In the genomic region with DNA sequence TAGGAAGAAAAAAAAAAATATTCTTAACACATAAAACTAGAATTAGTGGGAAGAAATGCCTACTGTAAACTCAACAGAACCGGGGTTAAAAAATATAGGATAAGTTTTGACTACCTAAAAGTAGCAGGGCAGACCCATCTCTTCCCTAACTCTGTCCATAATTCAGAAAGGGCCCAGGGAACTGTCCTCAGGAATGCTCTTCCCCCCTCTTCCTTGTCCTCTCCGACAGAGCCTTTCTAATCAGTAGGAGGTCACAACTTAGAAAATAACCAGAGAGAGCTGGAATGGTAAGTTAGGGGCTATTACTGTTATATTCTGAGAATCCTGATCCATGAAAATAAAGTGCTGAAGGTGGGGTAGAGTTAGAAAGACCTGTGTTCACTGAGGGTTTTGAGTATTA, we compare ENCODE assay signal across 1 cellular context.
TF ChIP-seq lines count a peak whose summit lies in the region.

No MANE protein-coding gene starts in this region.

TF ChIP-seq in GM23338, 12 proteins besides CTCF, POLR2A, EP300 and RAD21:
- TF ChIP-seq, protein P1, sequence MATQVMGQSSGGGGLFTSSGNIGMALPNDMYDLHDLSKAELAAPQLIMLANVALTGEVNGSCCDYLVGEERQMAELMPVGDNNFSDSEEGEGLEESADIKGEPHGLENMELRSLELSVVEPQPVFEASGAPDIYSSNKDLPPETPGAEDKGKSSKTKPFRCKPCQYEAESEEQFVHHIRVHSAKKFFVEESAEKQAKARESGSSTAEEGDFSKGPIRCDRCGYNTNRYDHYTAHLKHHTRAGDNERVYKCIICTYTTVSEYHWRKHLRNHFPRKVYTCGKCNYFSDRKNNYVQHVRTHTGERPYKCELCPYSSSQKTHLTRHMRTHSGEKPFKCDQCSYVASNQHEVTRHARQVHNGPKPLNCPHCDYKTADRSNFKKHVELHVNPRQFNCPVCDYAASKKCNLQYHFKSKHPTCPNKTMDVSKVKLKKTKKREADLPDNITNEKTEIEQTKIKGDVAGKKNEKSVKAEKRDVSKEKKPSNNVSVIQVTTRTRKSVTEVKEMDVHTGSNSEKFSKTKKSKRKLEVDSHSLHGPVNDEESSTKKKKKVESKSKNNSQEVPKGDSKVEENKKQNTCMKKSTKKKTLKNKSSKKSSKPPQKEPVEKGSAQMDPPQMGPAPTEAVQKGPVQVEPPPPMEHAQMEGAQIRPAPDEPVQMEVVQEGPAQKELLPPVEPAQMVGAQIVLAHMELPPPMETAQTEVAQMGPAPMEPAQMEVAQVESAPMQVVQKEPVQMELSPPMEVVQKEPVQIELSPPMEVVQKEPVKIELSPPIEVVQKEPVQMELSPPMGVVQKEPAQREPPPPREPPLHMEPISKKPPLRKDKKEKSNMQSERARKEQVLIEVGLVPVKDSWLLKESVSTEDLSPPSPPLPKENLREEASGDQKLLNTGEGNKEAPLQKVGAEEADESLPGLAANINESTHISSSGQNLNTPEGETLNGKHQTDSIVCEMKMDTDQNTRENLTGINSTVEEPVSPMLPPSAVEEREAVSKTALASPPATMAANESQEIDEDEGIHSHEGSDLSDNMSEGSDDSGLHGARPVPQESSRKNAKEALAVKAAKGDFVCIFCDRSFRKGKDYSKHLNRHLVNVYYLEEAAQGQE (IDR thresholded peaks at IDR 0.05; ENCODE audit: unreplicated experiment), result no peak
- TF ChIP-seq ZNF114 (CRISPR knock-in tag; IDR thresholded peaks at IDR 0.05) (no peak), JUNB (IDR thresholded peaks at IDR 0.05; ENCODE audit: unreplicated experiment) (no peak), CREB1 (CRISPR knock-in tag; IDR thresholded peaks at IDR 0.05; ENCODE audit: low read depth) (no peak), NANOG (IDR thresholded peaks at IDR 0.05; ENCODE audit: borderline replicate concordance) (no peak), EZH2phosphoT487 (IDR thresholded peaks at IDR 0.05; ENCODE audit: unreplicated experiment) (no peak), STAT1 (IDR thresholded peaks at IDR 0.05; ENCODE audit: unreplicated experiment) (no peak), ZNF331 (CRISPR knock-in tag; IDR thresholded peaks at IDR 0.05; ENCODE audit: low read depth) (no peak), POLR2AphosphoS5 (IDR thresholded peaks at IDR 0.05; ENCODE audit: low read depth) (no peak)
